22 cellular contexts compared by ENCODE assay signal in the genomic region with DNA sequence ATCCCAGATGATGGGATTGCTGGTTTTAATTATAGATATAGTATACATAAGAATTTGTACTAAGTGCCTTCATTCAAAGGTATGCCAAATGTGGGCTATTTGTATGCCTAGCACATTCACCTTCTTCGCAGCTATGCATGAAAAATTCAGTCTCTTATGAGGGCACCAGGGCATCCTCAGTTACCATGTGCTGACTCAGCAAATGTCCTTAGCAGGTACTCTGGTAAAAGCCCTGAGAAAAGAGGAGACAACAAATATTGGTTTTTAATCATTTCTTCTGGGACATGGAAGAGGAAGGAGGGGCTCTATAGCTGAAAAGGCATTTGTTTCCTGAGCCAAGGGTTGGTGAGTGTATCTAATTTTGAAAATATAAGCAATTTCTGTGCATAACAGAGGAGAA.
A peak's percentile ranks its signal among the peaks of the same experiment; 100 is the strongest.
DNase-seq lines count a peak whose midpoint lies in the region; ATAC-seq, FAIRE-seq and TF ChIP-seq lines count a peak whose summit lies in the region.
"Had no signal": no experiment of that assay in that cellular context is flagged by ENCODE, and none has a peak within 500 bp of the region (broad histone marks: within the 10 kb centered on the region; RNA-seq: fewer than 3 reads in every experiment).

No MANE protein-coding gene starts in this region.

- H3K4me1 ChIP-seq in HepG2 (ENCODE audit: insufficient read depth, low read length) (no peaks in the 10 kb centered on the region), right lobe of liver (no peaks in the 10 kb centered on the region), K562 (replicated peaks in 1 of 2; ENCODE audit: control insufficient read depth in 2 of 2, insufficient read depth in 2 of 2, low read length in 2 of 2) (no peaks in the 10 kb centered on the region), right cardiac atrium (ENCODE audit: control insufficient read depth, insufficient read depth, low read length) (no peaks in the 10 kb centered on the region), BE2C (no peaks in the 10 kb centered on the region)

- TF ChIP-seq CTCF in HepG2 (CRISPR knock-in tag; IDR thresholded peaks at IDR 0.05) (no peak), right lobe of liver (IDR thresholded peaks at IDR 0.05) (no peak), K562 (IDR thresholded peaks at IDR 0.05 in 2 of 3, conservative IDR thresholded peaks at IDR 0.05 in 1 of 3; ENCODE audit: insufficient read depth in 2 of 3, low read depth in 1 of 3, low read length in 3 of 3) (no peak), BE2C (IDR thresholded peaks at IDR 0.05; ENCODE audit: low read depth, low read length) (no peak)

- H3K9ac ChIP-seq in HepG2 (ENCODE audit: insufficient read depth, low read depth, low read length) (no peak overlapping the region), K562 (ENCODE audit: insufficient read depth in 1 of 2, low read depth in 2 of 2, low read length in 2 of 2) (no peak overlapping the region)
- H3K9ac ChIP-seq: BLaER1 treated with 17β-estradiol and CSF1 and Interleukin-3, amounts not matched to agents 10 nM and 100 nM had no signal

- no peaks in the 10 kb centered on the region for H3K36me3 ChIP-seq in HepG2 (replicated peaks in 1 of 2; ENCODE audit: control insufficient read depth in 1 of 2, insufficient read depth in 2 of 2, low read length in 2 of 2)
- no peaks in the 10 kb centered on the region for H3K36me3 ChIP-seq in right lobe of liver
- no peaks in the 10 kb centered on the region for H3K36me3 ChIP-seq in K562 (ENCODE audit: control insufficient read depth, insufficient read depth, low read length)
- no peaks in the 10 kb centered on the region for H3K36me3 ChIP-seq in BE2C
- H3K36me3 ChIP-seq: BLaER1 treated with 17β-estradiol and CSF1 and Interleukin-3, amounts not matched to agents 10 nM and 100 nM had no signal

- WGBS in HepG2 (ENCODE audit: low lambda C conversion rate), result 0% methylated on average over 1 of the region's 1 CpG
- WGBS in right lobe of liver (ENCODE audit: insufficient coverage, low coverage, low lambda C conversion rate, missing lambda C conversion rate), result 86% methylated on average over 1 of the region's 1 CpG
- no CpG with 5 or more reads among the region's 1 CpG for WGBS in K562 (ENCODE audit: insufficient coverage, low coverage, missing lambda C conversion rate)
- 42% methylated on average over 1 of the region's 1 CpG for WGBS in right cardiac atrium

- H3K4me2 ChIP-seq in HepG2 (ENCODE audit: low read depth, low read length) (no peak overlapping the region), K562 (ENCODE audit: insufficient read depth, low read length) (no peak overlapping the region)
- H3K4me2 ChIP-seq: BLaER1 treated with 17β-estradiol and CSF1 and Interleukin-3, amounts not matched to agents 10 nM and 100 nM had no signal

- CTCF ChIA-PET in HepG2 (lab: Yijun Ruan, JAX; ENCODE audit: low intra/inter-chr PET ratio, low total read pairs) (no interaction called here), K562 (lab: Yijun Ruan, JAX; ENCODE audit: low intra/inter-chr PET ratio) (no interaction called here)

- TF ChIP-seq POLR2A in HepG2 (IDR thresholded peaks at IDR 0.05; ENCODE audit: insufficient read depth in 1 of 2, low read depth in 2 of 2, low read length in 2 of 2), result no peak
- TF ChIP-seq POLR2A in right lobe of liver (IDR thresholded peaks at IDR 0.05), result no peak
- no peak for TF ChIP-seq POLR2A in K562 (conservative IDR thresholded peaks at IDR 0.05)

- DNase-seq in HepG2 (ENCODE audit: low spot score) (no peak), right lobe of liver (no peak), K562 (ENCODE audit: extremely low read depth in 1 of 4, low spot score in 3 of 4) (no peak), right cardiac atrium (no peak), BE2C (no peak)
- DNase-seq: ACHN; CD4-positive, alpha-beta T cell; CD8-positive, alpha-beta memory T cell; COR-L47; DMS 273 treated with DMSO at 0.1 percent for 48 hours; DMS153; DMS53; DMS79; DND-41; EL; GDM1 had no signal

- H4K20me1 ChIP-seq in HepG2 (ENCODE audit: insufficient read depth, low read length), result no peaks in the 10 kb centered on the region
- no peaks in the 10 kb centered on the region for H4K20me1 ChIP-seq in K562 (replicated peaks; ENCODE audit: control insufficient read depth, insufficient read depth, low read length)
- H4K20me1 ChIP-seq: BLaER1 treated with 17β-estradiol and CSF1 and Interleukin-3, amounts not matched to agents 10 nM and 100 nM had no signal

- no peaks in the 10 kb centered on the region for H3K9me1 ChIP-seq in K562 (ENCODE audit: control insufficient read depth, insufficient read depth, low read length)

- no peak for FAIRE-seq in HepG2 (lab: Jason Lieb, UNC)
- FAIRE-seq in K562 (lab: Jason Lieb, UNC), result no peak
- FAIRE-seq: GM12878, GM12892, GM18507 had no signal

- TF ChIP-seq EP300 in HepG2 (IDR thresholded peaks at IDR 0.05; ENCODE audit: low read depth in 2 of 2, low read length in 2 of 2) (no peak), HepG2 (CRISPR knock-in tag; IDR thresholded peaks at IDR 0.05; ENCODE audit: borderline replicate concordance) (no peak), K562 (IDR thresholded peaks at IDR 0.05; ENCODE audit: low read length) (no peak)

- POLR2A ChIA-PET in HepG2 (lab: Yijun Ruan, JAX) (no interaction called here), K562 (lab: Yijun Ruan, JAX) (no interaction called here)

- H3K9me3 ChIP-seq in HepG2 (ENCODE audit: low read length) (peaks cover 8% of the 10 kb centered on the region; the same call in 1 of the 2 replicates), right lobe of liver (no peaks in the 10 kb centered on the region), K562 (replicated peaks; ENCODE audit: control insufficient read depth, insufficient read depth, low read depth, low read length) (no peaks in the 10 kb centered on the region), right cardiac atrium (ENCODE audit: control insufficient read depth, low read length) (no peaks in the 10 kb centered on the region), BE2C (no peaks in the 10 kb centered on the region)

- TF ChIP-seq RAD21 in HepG2 (CRISPR knock-in tag; IDR thresholded peaks at IDR 0.05) (no peak), K562 (CRISPR knock-in tag; conservative IDR thresholded peaks at IDR 0.05 in 1 of 2, IDR thresholded peaks at IDR 0.05 in 1 of 2) (no peak)

- H2AFZ ChIP-seq in HepG2 (ENCODE audit: low read length) (no peak overlapping the region), K562 (ENCODE audit: low read depth, low read length) (no peak overlapping the region)

- in situ Hi-C loops in HepG2 (cut with HindIII; ENCODE audit: extremely low pct_ligation_motif_present, low pct_unique_long_range_greater_than_20kb) (no loop called here), K562 (cut with MboI) (no loop called here)

- ATAC-seq in HepG2, result no peak
- ATAC-seq in right lobe of liver, result no peak
- no peak for ATAC-seq in K562
- ATAC-seq in right cardiac atrium, result no peak
- ATAC-seq: GM12878 had no signal

- intact Hi-C loops in HepG2 (cut with micrococcal nuclease; ENCODE audit: unreplicated experiment), result no loop called here
- intact Hi-C loops in right lobe of liver (cut with DNase I), result no loop called here
- intact Hi-C loops in K562 (cut with micrococcal nuclease), result no loop called here
- intact Hi-C loops in right cardiac atrium (cut with DNase I), result no loop called here

- BruUV-seq in HepG2 (replicated peaks; lab: Mats Ljungman, UMichigan) (no TSS peak), K562 (replicated peaks; lab: Mats Ljungman, UMichigan) (no TSS peak)

- H3K27ac ChIP-seq in HepG2 (ENCODE audit: extremely low read length, insufficient read depth, low read length) (no peak overlapping the region), right lobe of liver (no peak overlapping the region), K562 (ENCODE audit: extremely low read depth, low read depth, low read length) (no peak overlapping the region), right cardiac atrium (ENCODE audit: low read length) (no peak overlapping the region)
- H3K27ac ChIP-seq: 22Rv1; BLaER1 treated with 17β-estradiol and CSF1 and Interleukin-3, amounts not matched to agents 10 nM and 100 nM; C4-2B had no signal

- no peak overlapping the region for H3K4me3 ChIP-seq in HepG2 (replicated peaks in 1 of 3; ENCODE audit: insufficient read depth in 1 of 3, low read depth in 2 of 3, low read length in 3 of 3)
- H3K4me3 ChIP-seq in right lobe of liver, result no peak overlapping the region
- H3K4me3 ChIP-seq in K562, result no peak overlapping the region
- no peak overlapping the region for H3K4me3 ChIP-seq in right cardiac atrium (ENCODE audit: low read length)
- no peak overlapping the region for H3K4me3 ChIP-seq in BE2C (ENCODE audit: low read depth, low read length)
- H3K4me3 ChIP-seq: BLaER1 treated with 17β-estradiol and CSF1 and Interleukin-3, amounts not matched to agents 10 nM and 100 nM; GM12878 had no signal

- H3K27me3 ChIP-seq in HepG2 (ENCODE audit: control insufficient read depth in 1 of 2, insufficient read depth in 2 of 2, low read length in 2 of 2) (no peaks in the 10 kb centered on the region), right lobe of liver (no peaks in the 10 kb centered on the region), K562 (ENCODE audit: control insufficient read depth in 2 of 2, insufficient read depth in 2 of 2, low read length in 2 of 2) (no peaks in the 10 kb centered on the region), right cardiac atrium (ENCODE audit: control insufficient read depth, insufficient read depth) (no peaks in the 10 kb centered on the region), BE2C (no peaks in the 10 kb centered on the region)
- H3K27me3 ChIP-seq: BLaER1 treated with 17β-estradiol and CSF1 and Interleukin-3, amounts not matched to agents 10 nM and 100 nM had no signal

- no peaks in the 10 kb centered on the region for H3K79me2 ChIP-seq in HepG2 (ENCODE audit: insufficient read depth, low read length)
- no peaks in the 10 kb centered on the region for H3K79me2 ChIP-seq in K562 (ENCODE audit: control insufficient read depth, insufficient read depth, low read length)

TF ChIP-seq in HepG2, 621 proteins besides CTCF, POLR2A, EP300 and RAD21 (continues in another document):
- TF ChIP-seq MAFG (CRISPR knock-in tag; IDR thresholded peaks at IDR 0.05) (peak; percentile 49; the same call in 1 of the 2 replicates), HNRNPH1 (optimal IDR thresholded peaks at IDR 0.05; ENCODE audit: low read depth, low read length) (no peak), ZNF883 (CRISPR knock-in tag; IDR thresholded peaks at IDR 0.05; ENCODE audit: not compliant biosample characterization) (no peak), EZH2 (conservative IDR thresholded peaks at IDR 0.05; ENCODE audit: low read depth, low read length) (no peak), MAFF (IDR thresholded peaks at IDR 0.05; ENCODE audit: low read depth, low read length) (peak; percentile 100)

TF ChIP-seq in K562, 482 proteins besides CTCF, POLR2A, EP300 and RAD21 (continues in another document):
- no peak for TF ChIP-seq BHLHE40 (IDR thresholded peaks at IDR 0.05; ENCODE audit: low read length)
- peak; percentile 93 for TF ChIP-seq MAFK (IDR thresholded peaks at IDR 0.05; ENCODE audit: low read length)
- TF ChIP-seq JUND (IDR thresholded peaks at IDR 0.05; ENCODE audit: borderline replicate concordance, low read depth, low read length), result no peak
- TF ChIP-seq JUND (tag; IDR thresholded peaks at IDR 0.05; ENCODE audit: borderline replicate concordance, low read depth, low read length), result no peak

Comparison
In these comparisons a context has a peak if more than half of its experiments do, and no peak if none do; other contexts are left out.
1. Of the 241 proteins assayed by ChIP-seq in both HepG2 and K562: peak only in HepG2: RFX5; only in K562: none; in both: MAFF, MAFG and MAFK; in neither: 237.